8 cellular contexts compared by ENCODE assay signal in genomic region chr1:1504777-1505365, GRCh38. TPM values are rescaled to one million over a fixed set of nuclear protein-coding genes. Genes with fewer than 3 reads are reported as not detected.
DNase-seq lines count a peak whose midpoint lies in the region; ATAC-seq and TF ChIP-seq lines count a peak whose summit lies in the region.
"Not testable (repeated sequence)": the region's sequence is repeated elsewhere in the genome, so short reads cannot be mapped to it uniquely, and the experiment has no call there.

No MANE protein-coding gene starts in this region.

- H3K27ac ChIP-seq in heart left ventricle (peak overlapping the region; percentile 19 to 86 (median 76)), neutrophil (peak overlapping the region; percentile 75)

- intact Hi-C loops in heart left ventricle (cut with DNase I), result loop anchor here in 6 of 10 donors (5.0 to 10.0 kb wide), 3 partner anchors 63 to 130 kb away; partner anchors contain the start of genes AURKAIP1 (in 5 of the 6) and MRPL20 (in 3 of the 6)

- H3K36me3 ChIP-seq in heart left ventricle, neutrophil: not testable (repeated sequence)

- TF ChIP-seq POLR2A in heart left ventricle (IDR thresholded peaks at IDR 0.05), result not testable (repeated sequence)

- H3K9me3 ChIP-seq in heart left ventricle, neutrophil: not testable (repeated sequence)

- TF ChIP-seq CTCF in heart left ventricle (IDR thresholded peaks at IDR 0.05) (peak; percentile 55 to 77 (median 60)), neutrophil (IDR thresholded peaks at IDR 0.05) (peak; percentile 63)

- peak overlapping the region; percentile 42 for H3K4me3 ChIP-seq in Jurkat, Clone E6-1 (ENCODE audit: low read length)
- H3K4me3 ChIP-seq in heart left ventricle (peak overlapping the region in 10 of 12 donors; percentile 5 to 46 (median 32)), neutrophil (ENCODE audit: low read depth in 1 of 2, low read length in 1 of 2) (peak overlapping the region in 1 of 2 experiments; percentile 30)

- peaks cover 0 to 15% (median 7%) of the 10 kb centered on the region in 12 donors for H3K4me1 ChIP-seq in heart left ventricle
- H3K4me1 ChIP-seq in neutrophil (ENCODE audit: control insufficient read depth in 1 of 2, insufficient read depth in 1 of 2, low read depth in 1 of 2, low read length in 1 of 2), result peaks cover 4 to 11% of the 10 kb centered on the region in 2 experiments

- H3K27me3 ChIP-seq in heart left ventricle, neutrophil: not testable (repeated sequence)

- 33 to 43% (median 37%) methylated on average over 16 of the region's 16 CpGs for WGBS in heart left ventricle, 4 donors

- DNase-seq in D341Med (ENCODE audit: low spot score) (peak; percentile 61), NCI-H748 treated with DMSO at 0.1 percent for 48 hours (lab: John Stamatoyannopoulos, UW) (peak; percentile 13), astrocyte of the hippocampus (ENCODE audit: low read depth, low spot score) (peak; percentile 52), heart left ventricle (peak; percentile 55 to 83 (median 66))
- peak; percentile 80 for DNase-seq in Jurkat, Clone E6-1 (ENCODE audit: low read depth, low spot score)
- DNase-seq in stimulated activated CD8-positive, alpha-beta memory T cell treated with anti-CD3 and anti-CD28 coated beads, Interleukin-7, amount 100 ng/mL, for 24 hours (ENCODE audit: low read depth), result peak; percentile 46

- peak; percentile 50 to 68 for ATAC-seq in activated CD4-positive, CD25-positive, alpha-beta regulatory T cell treated with anti-CD3 and anti-CD28 coated beads, Interleukin-2, amount 50 U/mL, for 24 hours
- peak; percentile 16 to 52 (median 33) for ATAC-seq in heart left ventricle

RNA-seq across cellular contexts. Expression of gene ATAD3A, which starts 7.1 kb away (rescaled TPM):
- polyA plus RNA-seq in Jurkat, Clone E6-1 (2012; ENCODE audit: insufficient read depth, insufficient read length), result 59.0 TPM
- total RNA-seq in heart left ventricle, result 10 to 100 TPM; 11.3 to 25.3 (median 18.1) TPM
- polyA plus RNA-seq in heart left ventricle, result 10 to 100 TPM; 21.5 to 49.5 TPM

RNA-seq across cellular contexts. Expression of gene ATAD3B, which starts 33.3 kb away (rescaled TPM):
- polyA plus RNA-seq in Jurkat, Clone E6-1 (2012; ENCODE audit: insufficient read depth, insufficient read length), result 28.5 TPM
- total RNA-seq in heart left ventricle, result 10 to 100 TPM in 2 of 9 donors, 1 to 10 TPM in 7; 2.2 to 12.1 (median 5.8) TPM
- 10 to 100 TPM; 11.0 to 15.6 TPM for polyA plus RNA-seq in heart left ventricle

RNA-seq across cellular contexts. Expression of gene TMEM240, which starts 35.6 kb away (rescaled TPM):
- polyA plus RNA-seq in Jurkat, Clone E6-1 (2012; ENCODE audit: insufficient read depth, insufficient read length), result not detected
- 1 to 10 TPM in 8 of 9 donors, not detected in 1; 2.6 to 5.6 (median 4.2) TPM for total RNA-seq in heart left ventricle
- 10 to 100 TPM in 1 of 2 donors, 1 to 10 TPM in 1; 1.5 to 12.4 TPM for polyA plus RNA-seq in heart left ventricle

RNA-seq across cellular contexts. Expression of gene ATAD3C, which starts 55.4 kb away (rescaled TPM):
- polyA plus RNA-seq in Jurkat, Clone E6-1 (2012; ENCODE audit: insufficient read depth, insufficient read length), result not detected
- total RNA-seq in heart left ventricle, result 1 to 10 TPM in 3 of 9 donors, under 1 TPM in 4, not detected in 2; 0.12 to 3.4 (median 0.60) TPM
- polyA plus RNA-seq in heart left ventricle, result under 1 TPM; 0.49 to 0.53 TPM

Comparison
In these comparisons a context has a peak if more than half of its experiments do, and no peak if none do; other contexts are left out.
1. DNase-seq: peak in every context shown above with its lines; median percentile 80 in Jurkat, Clone E6-1; 66 in heart left ventricle; 61 in D341Med; 52 in astrocyte of the hippocampus; 46 in stimulated activated CD8-positive, alpha-beta memory T cell treated with anti-CD3 and anti-CD28 coated beads, Interleukin-7, amount 100 ng/mL, for 24 hours; 13 in NCI-H748 treated with DMSO at 0.1 percent for 48 hours.